Comparison of ENCODE assay signal across 1 cellular context in the genomic region with DNA sequence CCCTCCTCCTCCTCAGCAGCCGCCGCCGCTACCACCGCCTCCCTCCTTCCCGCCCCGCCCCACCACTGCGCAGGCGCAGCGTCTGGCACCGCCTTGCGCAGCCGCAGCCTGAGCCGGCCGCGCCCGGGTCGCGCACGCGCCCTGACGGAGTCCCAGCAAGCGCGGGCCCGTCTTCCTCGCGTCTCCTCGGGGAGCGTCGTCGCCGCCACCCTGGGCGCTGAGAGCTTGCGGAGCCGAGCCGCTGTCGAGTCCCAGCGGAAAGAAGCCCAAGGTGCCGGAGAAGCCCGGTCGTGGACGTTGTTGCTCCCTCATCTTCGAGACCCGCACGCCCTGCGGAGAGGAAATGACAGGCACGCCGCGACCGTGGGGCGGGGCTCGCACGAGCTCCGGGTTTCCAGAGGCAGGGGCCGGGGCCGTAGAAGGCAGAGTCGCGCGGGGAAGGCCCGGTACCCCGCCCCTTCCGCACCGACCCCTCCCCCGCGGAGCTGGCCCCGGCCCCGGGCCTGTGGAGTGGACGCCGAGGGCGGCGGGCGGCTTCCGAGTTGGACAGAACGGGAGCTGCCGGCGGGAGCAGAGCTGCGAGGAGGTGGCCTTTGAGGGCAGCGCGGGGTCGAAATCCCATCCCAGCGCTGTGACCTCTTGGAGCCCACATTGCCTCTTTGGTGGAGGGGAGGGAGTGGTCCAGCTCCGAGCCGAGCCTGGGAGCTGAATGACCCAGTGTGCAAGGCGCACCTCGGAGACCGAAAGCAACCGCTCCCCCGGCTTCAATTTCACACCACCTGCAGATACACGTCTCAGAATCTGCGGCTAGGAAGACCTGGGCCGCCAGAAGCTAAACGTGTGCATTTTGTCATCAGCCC.
A peak's percentile ranks its signal among the peaks of the same experiment; 100 is the strongest.
TF ChIP-seq lines count a peak whose summit lies in the region.

No MANE protein-coding gene starts in this region.

TF ChIP-seq in HepG2, 621 proteins besides CTCF, POLR2A, EP300 and RAD21 (continued from another document and continues in another):
- TF ChIP-seq, protein P1, sequence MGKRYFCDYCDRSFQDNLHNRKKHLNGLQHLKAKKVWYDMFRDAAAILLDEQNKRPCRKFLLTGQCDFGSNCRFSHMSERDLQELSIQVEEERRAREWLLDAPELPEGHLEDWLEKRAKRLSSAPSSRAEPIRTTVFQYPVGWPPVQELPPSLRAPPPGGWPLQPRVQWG (CRISPR knock-in tag; IDR thresholded peaks at IDR 0.05; ENCODE audit: borderline replicate concordance, low read depth): no peak
- TF ChIP-seq ZNF510 (CRISPR knock-in tag; IDR thresholded peaks at IDR 0.05; ENCODE audit: low read depth) (peak; percentile 78; the same call in 1 of the 2 replicates), ZNF484 (CRISPR knock-in tag; IDR thresholded peaks at IDR 0.05; ENCODE audit: borderline replicate concordance, low read depth) (no peak), DNMT3B (CRISPR knock-in tag; conservative IDR thresholded peaks at IDR 0.05) (0 out of 2 replicates have a peak, but pooled peaks have one; percentile 42), ZNF570 (CRISPR knock-in tag; IDR thresholded peaks at IDR 0.05; ENCODE audit: borderline replicate concordance) (peak; percentile 77; the same call in 1 of the 2 replicates), ZSCAN12 (CRISPR knock-in tag; IDR thresholded peaks at IDR 0.05) (peak; percentile 80; the same call in 1 of the 2 replicates), MED1 (CRISPR knock-in tag; IDR thresholded peaks at IDR 0.05) (peak; percentile 57), ZBTB21 (CRISPR knock-in tag; IDR thresholded peaks at IDR 0.05) (no peak), ZFP41 (CRISPR knock-in tag; IDR thresholded peaks at IDR 0.05; ENCODE audit: borderline replicate concordance) (0 out of 2 replicates have a peak, but pooled peaks have one; percentile 44), SPEN (CRISPR knock-in tag; IDR thresholded peaks at IDR 0.05; ENCODE audit: low read depth) (peak; percentile 87), FOSL2 (CRISPR knock-in tag; IDR thresholded peaks at IDR 0.05) (no peak), MEF2D (CRISPR knock-in tag; IDR thresholded peaks at IDR 0.05) (0 out of 2 replicates have a peak, but pooled peaks have one; percentile 5), HBP1 (CRISPR knock-in tag; IDR thresholded peaks at IDR 0.05; ENCODE audit: low read depth) (peak; percentile 75; the same call in 1 of the 2 replicates), ZNF646 (CRISPR knock-in tag; IDR thresholded peaks at IDR 0.05) (no peak), NFKB2 (CRISPR knock-in tag; IDR thresholded peaks at IDR 0.05; ENCODE audit: borderline replicate concordance) (peak; percentile 95), ZNF329 (CRISPR knock-in tag; IDR thresholded peaks at IDR 0.05; ENCODE audit: low read depth) (peak; percentile 69), MTF1 (CRISPR knock-in tag; IDR thresholded peaks at IDR 0.05) (0 out of 2 replicates have a peak, but pooled peaks have one; percentile 78), ZFP62 (CRISPR knock-in tag; IDR thresholded peaks at IDR 0.05) (no peak), ETV5 (CRISPR knock-in tag; IDR thresholded peaks at IDR 0.05; ENCODE audit: borderline replicate concordance) (peak; percentile 45), ZC3H13 (CRISPR knock-in tag; IDR thresholded peaks at IDR 0.05) (0 out of 2 replicates have a peak, but pooled peaks have one; percentile 61), TARDBP (CRISPR knock-in tag; IDR thresholded peaks at IDR 0.05) (peak; percentile 89), CSRNP2 (CRISPR knock-in tag; conservative IDR thresholded peaks at IDR 0.05; ENCODE audit: low read depth) (no peak), ZNF326 (CRISPR knock-in tag; IDR thresholded peaks at IDR 0.05; ENCODE audit: borderline replicate concordance) (no peak), ZNF367 (CRISPR knock-in tag; IDR thresholded peaks at IDR 0.05; ENCODE audit: borderline replicate concordance) (peak; percentile 76; the same call in 1 of the 2 replicates), ZBTB42 (CRISPR knock-in tag; IDR thresholded peaks at IDR 0.05) (peak; percentile 61; the same call in 1 of the 2 replicates), ZNF749 (CRISPR knock-in tag; IDR thresholded peaks at IDR 0.05; ENCODE audit: borderline replicate concordance) (peak; percentile 63; the same call in 1 of the 2 replicates), ZNF790 (CRISPR knock-in tag; IDR thresholded peaks at IDR 0.05; ENCODE audit: borderline replicate concordance) (peak; percentile 73; the same call in 1 of the 2 replicates), REXO4 (CRISPR knock-in tag; IDR thresholded peaks at IDR 0.05; ENCODE audit: borderline replicate concordance) (no peak), RELA (CRISPR knock-in tag; IDR thresholded peaks at IDR 0.05) (no peak), GFI1 (CRISPR knock-in tag; IDR thresholded peaks at IDR 0.05; ENCODE audit: borderline replicate concordance) (peak; percentile 37; the same call in 1 of the 2 replicates), ZNF547 (CRISPR knock-in tag; IDR thresholded peaks at IDR 0.05) (peak; percentile 90; the same call in 1 of the 2 replicates), SMAD3 (CRISPR knock-in tag; IDR thresholded peaks at IDR 0.05) (peak; percentile 22; the same call in 1 of the 2 replicates), HMGA1 (CRISPR knock-in tag; conservative IDR thresholded peaks at IDR 0.05) (no peak), ZNF180 (CRISPR knock-in tag; IDR thresholded peaks at IDR 0.05; ENCODE audit: borderline replicate concordance, low read depth) (peak; percentile 70; the same call in 1 of the 2 replicates), MAFK (conservative IDR thresholded peaks at IDR 0.05 in 1 of 2, IDR thresholded peaks at IDR 0.05 in 1 of 2; ENCODE audit: low read length in 2 of 2) (no peak), BHLHE40 (IDR thresholded peaks at IDR 0.05; ENCODE audit: low read length) (no peak)
- TF ChIP-seq, protein P2, sequence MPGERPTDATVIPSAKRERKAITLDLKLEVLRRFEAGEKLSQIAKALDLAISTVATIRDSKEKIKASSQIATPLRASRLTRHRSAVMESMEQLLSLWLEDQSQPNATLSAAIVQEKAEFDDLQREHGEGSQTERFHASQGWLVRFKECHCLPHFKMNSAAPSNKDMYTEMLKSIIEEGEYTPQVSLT (CRISPR knock-in tag; IDR thresholded peaks at IDR 0.05; ENCODE audit: borderline replicate concordance, low read depth): no peak
- TF ChIP-seq, protein P3, sequence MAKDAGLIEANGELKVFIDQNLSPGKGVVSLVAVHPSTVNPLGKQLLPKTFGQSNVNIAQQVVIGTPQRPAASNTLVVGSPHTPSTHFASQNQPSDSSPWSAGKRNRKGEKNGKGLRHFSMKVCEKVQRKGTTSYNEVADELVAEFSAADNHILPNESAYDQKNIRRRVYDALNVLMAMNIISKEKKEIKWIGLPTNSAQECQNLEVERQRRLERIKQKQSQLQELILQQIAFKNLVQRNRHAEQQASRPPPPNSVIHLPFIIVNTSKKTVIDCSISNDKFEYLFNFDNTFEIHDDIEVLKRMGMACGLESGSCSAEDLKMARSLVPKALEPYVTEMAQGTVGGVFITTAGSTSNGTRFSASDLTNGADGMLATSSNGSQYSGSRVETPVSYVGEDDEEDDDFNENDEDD (CRISPR knock-in tag; IDR thresholded peaks at IDR 0.05; ENCODE audit: borderline replicate concordance): peak; percentile 77; the same call in 1 of the 2 replicates
